In genomic region chr3:150607267-150608065, GRCh38 we compare ENCODE assay signal across 11 cellular contexts. TPM values are rescaled to one million over a fixed set of nuclear protein-coding genes. Genes with fewer than 3 reads are reported as not detected.
DNase-seq lines count a peak whose midpoint lies in the region; ATAC-seq and TF ChIP-seq lines count a peak whose summit lies in the region.
"Had no signal": no experiment of that assay in that cellular context is flagged by ENCODE, and none has a peak within 500 bp of the region (broad histone marks: within the 10 kb centered on the region; RNA-seq: fewer than 3 reads in every experiment).

No MANE protein-coding gene starts in this region.

- H3K18ac ChIP-seq in mesenchymal stem cell (ENCODE audit: low read depth in 1 of 2, low read length in 2 of 2) = no peak overlapping the region

- no peak overlapping the region for H4K91ac ChIP-seq in mesenchymal stem cell (ENCODE audit: low read length)

- 75% methylated on average over 8 of the region's 8 CpGs for WGBS in mesenchymal stem cell
- WGBS in gastroesophageal sphincter (ENCODE audit: low coverage in 1 of 2), 2 donors = 71 to 80% methylated on average over 8 of the region's 8 CpGs

- H3K4me1 Mint-ChIP-seq in GM23338 = peaks cover 38% of the 10 kb centered on the region
- H3K4me1 Mint-ChIP-seq in T-helper 17 cell = peaks cover 58% of the 10 kb centered on the region

- H2AK5ac ChIP-seq in mesenchymal stem cell (ENCODE audit: low read length, severe bottlenecking) = no peak overlapping the region

- TF ChIP-seq POLR2A in gastroesophageal sphincter (IDR thresholded peaks at IDR 0.05) = no peak

- H3K23ac ChIP-seq in mesenchymal stem cell (ENCODE audit: low read length in 2 of 2) = no peak overlapping the region

- peak overlapping the region in 3 of 11 experiments; percentile 98 to 100 (median 99); a peak in 6 of 22 replicates for H3K9ac ChIP-seq in BLaER1 treated with 17β-estradiol and CSF1 and Interleukin-3, amounts not matched to agents 10 nM and 100 nM
- H3K9ac ChIP-seq in mesenchymal stem cell (ENCODE audit: low read length) = no peak overlapping the region

- peaks cover 92% of the 10 kb centered on the region for H3K79me2 ChIP-seq in GM23338 (replicated peaks; ENCODE audit: insufficient read depth)

- H3K27ac ChIP-seq in BLaER1 treated with 17β-estradiol and CSF1 and Interleukin-3, amounts not matched to agents 10 nM and 100 nM = peak overlapping the region in 10 of 11 experiments; percentile 6 to 99 (median 98); a peak in 14 of 22 replicates
- H3K27ac ChIP-seq in GM23338 (ENCODE audit: low read depth) = 0 out of 2 replicates have a peak overlapping the region, but pooled peaks have one; percentile 14
- no peak overlapping the region for H3K27ac ChIP-seq in mesenchymal stem cell (ENCODE audit: low read length, poor library complexity, severe bottlenecking)
- H3K27ac ChIP-seq in gastroesophageal sphincter = no peak overlapping the region

- no peak overlapping the region for H2BK12ac ChIP-seq in mesenchymal stem cell (ENCODE audit: low read length in 2 of 2)

- peak overlapping the region; percentile 60 for H4K8ac ChIP-seq in mesenchymal stem cell (ENCODE audit: low read length)

- TF ChIP-seq CTCF in GM23338 (conservative IDR thresholded peaks at IDR 0.05; ENCODE audit: low read depth in 2 of 2) (no peak), gastroesophageal sphincter (IDR thresholded peaks at IDR 0.05) (no peak)

- H3F3A ChIP-seq in GM23338 (replicated peaks; ENCODE audit: low read depth) = no peaks in the 10 kb centered on the region

- H2BK120ac ChIP-seq in mesenchymal stem cell (ENCODE audit: low read depth, low read length) = no peak overlapping the region

- H3K4me3 Mint-ChIP-seq in GM23338 = peak overlapping the region; percentile 1; the same call in 2 of the 3 replicates
- H3K4me3 Mint-ChIP-seq in T-helper 17 cell = peak overlapping the region; percentile 71

- peaks cover 39 to 66% (median 55%) of the 10 kb centered on the region in 11 experiments for H3K36me3 ChIP-seq in BLaER1 treated with 17β-estradiol and CSF1 and Interleukin-3, amounts not matched to agents 10 nM and 100 nM
- no peaks in the 10 kb centered on the region for H3K36me3 ChIP-seq in GM23338 (ENCODE audit: insufficient read depth)
- H3K36me3 ChIP-seq in mesenchymal stem cell (ENCODE audit: control insufficient read depth in 1 of 2, insufficient read depth in 2 of 2, low read depth in 1 of 2, low read length in 2 of 2) = peaks cover 9 to 13% of the 10 kb centered on the region in 2 experiments
- H3K36me3 ChIP-seq in gastroesophageal sphincter = peaks cover 0 to 9% of the 10 kb centered on the region in 2 donors

- DNase-seq in GM23338 (ENCODE audit: low spot score) (peak; percentile 58), T-helper 17 cell (no peak), mesenchymal stem cell (peak; percentile 26), MV-4-11 (lab: John Stamatoyannopoulos, UW) (no peak), RKO (ENCODE audit: low spot score) (no peak)
- DNase-seq: erythroblast, NCI-H1417, T-helper 9 cell had no signal

- peaks cover 32 to 67% (median 46%) of the 10 kb centered on the region in 10 experiments for H3K4me1 ChIP-seq in BLaER1 treated with 17β-estradiol and CSF1 and Interleukin-3, amounts not matched to agents 10 nM and 100 nM
- H3K4me1 ChIP-seq in GM23338 (ENCODE audit: insufficient read depth) (peaks cover 32% of the 10 kb centered on the region), mesenchymal stem cell (ENCODE audit: control insufficient read depth, insufficient read depth, low read depth, low read length) (peaks cover 2% of the 10 kb centered on the region), gastroesophageal sphincter (peaks cover 0 to 77% (median 4%) of the 10 kb centered on the region in 3 donors)

- no peak overlapping the region for H2AFZ ChIP-seq in GM23338
- H2AFZ ChIP-seq in mesenchymal stem cell (ENCODE audit: low read depth, low read length) = no peak overlapping the region

- H3K9me3 ChIP-seq in BLaER1 treated with 17β-estradiol and CSF1 and Interleukin-3, amounts not matched to agents 10 nM and 100 nM (replicated peaks in 1 of 11) = peaks cover 0 to 19% (median 13%) of the 10 kb centered on the region in 11 experiments; a peak in 16 of 22 replicates
- H3K9me3 ChIP-seq in T-helper 17 cell (ENCODE audit: control insufficient read depth, low read length, poor library complexity, severe bottlenecking) = no peaks in the 10 kb centered on the region
- H3K9me3 ChIP-seq in mesenchymal stem cell (ENCODE audit: control insufficient read depth, low read length) = no peaks in the 10 kb centered on the region
- H3K9me3 ChIP-seq in gastroesophageal sphincter = no peaks in the 10 kb centered on the region

- H3K14ac ChIP-seq in mesenchymal stem cell (ENCODE audit: low read length in 2 of 2) = no peak overlapping the region

- H2BK5ac ChIP-seq in mesenchymal stem cell (ENCODE audit: low read depth, low read length, poor library complexity, severe bottlenecking) = no peak overlapping the region

- H3K36me3 Mint-ChIP-seq in GM23338 (ENCODE audit: low read depth) = peaks cover 42% of the 10 kb centered on the region
- H3K36me3 Mint-ChIP-seq in T-helper 17 cell (ENCODE audit: low read depth) = peaks cover 7% of the 10 kb centered on the region

- H3K27ac Mint-ChIP-seq in GM23338 = peak overlapping the region; percentile 1
- peak overlapping the region; percentile 89 for H3K27ac Mint-ChIP-seq in T-helper 17 cell

- no peaks in the 10 kb centered on the region for H3K27me3 ChIP-seq in BLaER1 treated with 17β-estradiol and CSF1 and Interleukin-3, amounts not matched to agents 10 nM and 100 nM
- H3K27me3 ChIP-seq in GM23338 (ENCODE audit: insufficient read depth) = no peaks in the 10 kb centered on the region
- no peaks in the 10 kb centered on the region for H3K27me3 ChIP-seq in mesenchymal stem cell (ENCODE audit: control insufficient read depth in 1 of 2, insufficient read depth in 1 of 2, low read length in 2 of 2)
- H3K27me3 ChIP-seq in gastroesophageal sphincter = no peaks in the 10 kb centered on the region

- peaks cover 43 to 88% (median 67%) of the 10 kb centered on the region in 11 experiments for H4K20me1 ChIP-seq in BLaER1 treated with 17β-estradiol and CSF1 and Interleukin-3, amounts not matched to agents 10 nM and 100 nM
- H4K20me1 ChIP-seq in GM23338 (replicated peaks; ENCODE audit: insufficient read depth) = peaks cover 13% of the 10 kb centered on the region; the same call in 1 of the 2 replicates

- H3K79me1 ChIP-seq in mesenchymal stem cell (replicated peaks; ENCODE audit: low read length, poor library complexity, severe bottlenecking) = peaks cover 2% of the 10 kb centered on the region

- H2BK15ac ChIP-seq in mesenchymal stem cell (ENCODE audit: low read depth, poor library complexity, severe bottlenecking) = no peak overlapping the region

- ATAC-seq in GM23338 (no peak), T-helper 17 cell (no peak), GM21825 (IDR thresholded peaks at IDR 0.05; ENCODE audit: unreplicated experiment) (no peak), gastroesophageal sphincter (no peak)

- TF ChIP-seq EP300 in gastroesophageal sphincter (IDR thresholded peaks at IDR 0.05) = no peak

- H3K4me2 ChIP-seq in BLaER1 treated with 17β-estradiol and CSF1 and Interleukin-3, amounts not matched to agents 10 nM and 100 nM = peak overlapping the region; percentile 45 to 96 (median 86); a peak in 21 of 22 replicates
- peak overlapping the region; percentile 10 for H3K4me2 ChIP-seq in GM23338
- H3K4me2 ChIP-seq in mesenchymal stem cell (ENCODE audit: low read length, poor library complexity, severe bottlenecking) = no peak overlapping the region

- peaks cover 9% of the 10 kb centered on the region for H3K27me3 Mint-ChIP-seq in GM23338 (ENCODE audit: insufficient read depth, low read depth, poor library complexity)
- no peaks in the 10 kb centered on the region for H3K27me3 Mint-ChIP-seq in T-helper 17 cell

- peak overlapping the region in 5 of 10 experiments; percentile 24 to 98 (median 87); a peak in 8 of 20 replicates for H3K4me3 ChIP-seq in BLaER1 treated with 17β-estradiol and CSF1 and Interleukin-3, amounts not matched to agents 10 nM and 100 nM
- H3K4me3 ChIP-seq in GM23338 (peak overlapping the region; percentile 5; the same call in 1 of the 2 replicates), mesenchymal stem cell (ENCODE audit: insufficient read depth in 1 of 2, low read depth in 1 of 2, low read length in 2 of 2) (no peak overlapping the region), gastroesophageal sphincter (no peak overlapping the region)

- H3K9me3 Mint-ChIP-seq in GM23338 = no peaks in the 10 kb centered on the region; the same call in 2 of the 3 replicates

- no peaks in the 10 kb centered on the region for H3K9me2 ChIP-seq in GM23338 (ENCODE audit: insufficient read depth)

- H3K4ac ChIP-seq in mesenchymal stem cell (ENCODE audit: low read depth in 1 of 2, low read length in 2 of 2) = no peak overlapping the region

TF ChIP-seq in GM23338, 12 proteins besides CTCF, POLR2A, EP300 and RAD21 (continues in another document):
- TF ChIP-seq EZH2 (IDR thresholded peaks at IDR 0.05; ENCODE audit: low read depth, unreplicated experiment) = no peak

RNA-seq across cellular contexts. Expression of gene SELENOT, which starts 4.3 kb away (rescaled TPM):
- 56.1 and 61.9 TPM in 2 replicates for total RNA-seq in GM23338 (2014; rRNA removed; shearing (Covaris generic))
- polyA plus RNA-seq in GM23338 (2016; fragmentation: Nextera tagmentation; extraction: Ambion mirVana) = 51.3 and 61.3 TPM in 2 replicates
- total RNA-seq in T-helper 17 cell (100 to 1,000 TPM in 1 of 2 donors, 10 to 100 TPM in 1; 85.2 to 104 TPM), gastroesophageal sphincter (100 to 1,000 TPM in 2 of 4 donors, 10 to 100 TPM in 2; 46.1 to 167 (median 97.2) TPM)
- polyA plus RNA-seq in mesenchymal stem cell (2013, experiment 1 of 2) = 60.1 TPM
- 64.9 TPM for polyA plus RNA-seq in mesenchymal stem cell (2013, experiment 2 of 2)

Comparison
In these comparisons a context has a peak if more than half of its experiments do, and no peak if none do; other contexts are left out.
1. H3K27ac ChIP-seq: peak in BLaER1 treated with 17β-estradiol and CSF1 and Interleukin-3, amounts not matched to agents 10 nM and 100 nM (10 of 11) and GM23338 (single experiment); none in mesenchymal stem cell (single experiment) and gastroesophageal sphincter (0 of 4).
2. DNase-seq: peak in GM23338 (single experiment) and mesenchymal stem cell (single experiment); none in T-helper 17 cell (0 of 3), MV-4-11 (single experiment) and RKO (single experiment).